12 cellular contexts compared by ENCODE assay signal in genomic region chr1:184954232-184954995, GRCh38. TPM values are rescaled to one million over a fixed set of nuclear protein-coding genes. Genes with fewer than 3 reads are reported as not detected.
DNase-seq lines count a peak whose midpoint lies in the region; ATAC-seq, FAIRE-seq and TF ChIP-seq lines count a peak whose summit lies in the region.
"Had no signal": no experiment of that assay in that cellular context is flagged by ENCODE, and none has a peak within 500 bp of the region (broad histone marks: within the 10 kb centered on the region; RNA-seq: fewer than 3 reads in every experiment).

No MANE protein-coding gene starts in this region.

- H3K79me1 ChIP-seq in mesendoderm (ENCODE audit: low read length), result no peaks in the 10 kb centered on the region

- no peak overlapping the region for H3K4ac ChIP-seq in mesendoderm (ENCODE audit: low read depth, low read length)

- H3K36me3 ChIP-seq in mesendoderm (ENCODE audit: control insufficient read depth, insufficient read depth, low read length), result no peaks in the 10 kb centered on the region
- H3K36me3 ChIP-seq in transverse colon, result no peaks in the 10 kb centered on the region

- no peak overlapping the region for H4K8ac ChIP-seq in mesendoderm (ENCODE audit: low read depth, low read length)

- TF ChIP-seq EP300 in Ishikawa (IDR thresholded peaks at IDR 0.05; ENCODE audit: borderline replicate concordance) (no peak), transverse colon (IDR thresholded peaks at IDR 0.05; ENCODE audit: low read depth) (no peak)

- ATAC-seq in HG03457 (IDR thresholded peaks at IDR 0.05; ENCODE audit: unreplicated experiment), result no peak
- no peak for ATAC-seq in GM19035 (IDR thresholded peaks at IDR 0.05; ENCODE audit: unreplicated experiment)

- no peak overlapping the region for H2BK15ac ChIP-seq in mesendoderm (replicated peaks; ENCODE audit: low read depth)

- no peak overlapping the region for H3K23ac ChIP-seq in mesendoderm (ENCODE audit: low read length)

- no peak overlapping the region for H4K5ac ChIP-seq in mesendoderm (ENCODE audit: low read length)

- peak; percentile 63 for FAIRE-seq in D721Med (lab: Jason Lieb, UNC)
- FAIRE-seq: urothelium cell line had no signal

- H3K9ac ChIP-seq in mesendoderm (ENCODE audit: low read length), result no peak overlapping the region

- no peaks in the 10 kb centered on the region for H3K27me3 ChIP-seq in mesendoderm (ENCODE audit: insufficient read depth, low read length, poor library complexity)
- peaks cover 5% of the 10 kb centered on the region for H3K27me3 ChIP-seq in transverse colon

- H2BK120ac ChIP-seq in mesendoderm (ENCODE audit: low read depth, low read length), result no peak overlapping the region

- no peak overlapping the region for H3K27ac ChIP-seq in mesendoderm (ENCODE audit: low read depth, low read length)
- H3K27ac ChIP-seq in transverse colon, result no peak overlapping the region

- H3K79me2 ChIP-seq in mesendoderm (ENCODE audit: control insufficient read depth, insufficient read depth, low read length), result no peaks in the 10 kb centered on the region

- no CpG with 5 or more reads among the region's 4 CpGs for WGBS in mesendoderm (ENCODE audit: extremely low coverage, insufficient coverage, low lambda C conversion rate)
- WGBS in transverse colon (ENCODE audit: low coverage in 1 of 2), 2 donors, result 63 to 67% methylated on average over 4 of the region's 4 CpGs

- H2AK5ac ChIP-seq in mesendoderm (ENCODE audit: low read length), result no peak overlapping the region

- H3K4me3 ChIP-seq in mesendoderm (ENCODE audit: low read length) (no peak overlapping the region), transverse colon (no peak overlapping the region)

- H2BK5ac ChIP-seq in mesendoderm (ENCODE audit: low read length), result no peak overlapping the region

- intact Hi-C loops in transverse colon (cut with DNase I; ENCODE audit: low total_unique reads), result no loop called here

- no peak overlapping the region for H3K56ac ChIP-seq in mesendoderm (ENCODE audit: low read length)

- no peak overlapping the region for H3K4me2 ChIP-seq in mesendoderm (ENCODE audit: low read length)

- in situ Hi-C loops in transverse colon (cut with MboI; ENCODE audit: low pct_ligation_motif_present in 1 of 4, low pct_unique_long_range_greater_than_20kb in 1 of 4, low sequenced_read_pairs in 3 of 4), result no loop called here

- H3K18ac ChIP-seq in mesendoderm (ENCODE audit: low read length), result no peak overlapping the region

- H3K9me3 ChIP-seq in transverse colon, result no peaks in the 10 kb centered on the region

- H3K4me1 ChIP-seq in mesendoderm (ENCODE audit: control insufficient read depth, low read depth, low read length) (peaks cover 3% of the 10 kb centered on the region), transverse colon (peaks cover 0 to 11% (median 6%) of the 10 kb centered on the region in 4 donors)

- TF ChIP-seq POLR2A in transverse colon (IDR thresholded peaks at IDR 0.05), result no peak

- DNase-seq in D721Med (ENCODE audit: insufficient read length, low spot score) (no peak), astrocyte of the hippocampus (ENCODE audit: low read depth, low spot score) (peak; percentile 28), mesendoderm (peak; percentile 71), transverse colon (no peak), T1000 (lab: John Stamatoyannopoulos, UW) (no peak)
- DNase-seq: effector CD4-positive, alpha-beta T cell; NCI-H446 treated with DMSO at 0.1 percent for 48 hours; stimulated activated CD4-positive, alpha-beta T cell treated with anti-CD3 and anti-CD28 coated beads, Interleukin-15, amount 100 ng/mL, for 24 hours had no signal

- no peak for TF ChIP-seq CTCF in D721Med (IDR thresholded peaks at IDR 0.05; ENCODE audit: insufficient read depth, missing control alignments)
- no peak for TF ChIP-seq CTCF in transverse colon (IDR thresholded peaks at IDR 0.05)

- TF ChIP-seq RAD21 in Ishikawa (IDR thresholded peaks at IDR 0.05; ENCODE audit: low read depth), result 0 out of 2 replicates have a peak, but pooled peaks have one; percentile 23

TF ChIP-seq in Ishikawa, 13 proteins besides CTCF, POLR2A, EP300 and RAD21:
- TF ChIP-seq TEAD4 (IDR thresholded peaks at IDR 0.05) (no peak), NFIC (IDR thresholded peaks at IDR 0.05) (no peak), TCF12 (IDR thresholded peaks at IDR 0.05; ENCODE audit: low read depth) (no peak), TAF1 (IDR thresholded peaks at IDR 0.05; ENCODE audit: low read depth) (no peak), FOXM1 (IDR thresholded peaks at IDR 0.05; ENCODE audit: borderline replicate concordance, low read depth) (no peak), CEBPB (IDR thresholded peaks at IDR 0.05) (no peak), USF1 (IDR thresholded peaks at IDR 0.05) (no peak), ZBTB7A (IDR thresholded peaks at IDR 0.05; ENCODE audit: low read depth) (no peak), CREB1 (IDR thresholded peaks at IDR 0.05; ENCODE audit: low read depth) (no peak), REST (IDR thresholded peaks at IDR 0.05; ENCODE audit: low read depth) (no peak), MAX (IDR thresholded peaks at IDR 0.05) (no peak), EGR1 (IDR thresholded peaks at IDR 0.05) (no peak), YY1 (IDR thresholded peaks at IDR 0.05; ENCODE audit: low read depth) (no peak)

RNA-seq across cellular contexts. Expression of gene NIBAN1, which starts 19.9 kb away (rescaled TPM):
- polyA plus RNA-seq in mesendoderm (2013, experiment 1 of 2), result 5.1 TPM
- 5.5 TPM for polyA plus RNA-seq in mesendoderm (2013, experiment 2 of 2)
- 10 to 100 TPM; 22.7 to 38.7 (median 31.7) TPM for total RNA-seq in transverse colon

Comparison
In these comparisons a context has a peak if more than half of its experiments do, and no peak if none do; other contexts are left out.
1. DNase-seq: peak in astrocyte of the hippocampus (single experiment) and mesendoderm (single experiment); none in D721Med (single experiment), transverse colon (single experiment) and T1000 (single experiment).